In genomic region chr3:171001957-171002694, GRCh38 we compare ENCODE assay signal across 11 cellular contexts. TPM values are rescaled to one million over a fixed set of nuclear protein-coding genes. Genes with fewer than 3 reads are reported as not detected.
DNase-seq lines count a peak whose midpoint lies in the region; ATAC-seq and TF ChIP-seq lines count a peak whose summit lies in the region.
"Had no signal": no experiment of that assay in that cellular context is flagged by ENCODE, and none has a peak within 500 bp of the region (broad histone marks: within the 10 kb centered on the region; RNA-seq: fewer than 3 reads in every experiment).

No MANE protein-coding gene starts in this region.

- peak overlapping the region; percentile 28 for H3K27ac Mint-ChIP-seq in osteocyte (ENCODE audit: unreplicated experiment)
- no peak overlapping the region for H3K27ac Mint-ChIP-seq in stimulated activated naive CD8-positive, alpha-beta T cell treated with anti-CD3 and anti-CD28 coated beads, Interleukin-15, amount 100 ng/mL, for 72 hours

- H3K27me3 ChIP-seq in psoas muscle (ENCODE audit: insufficient read depth in 3 of 3, low read length in 2 of 3), result no peaks in the 10 kb centered on the region
- H3K27me3 ChIP-seq: uterus had no signal

- H3K9me3 Mint-ChIP-seq in osteocyte (ENCODE audit: unreplicated experiment), result no peaks in the 10 kb centered on the region
- no peaks in the 10 kb centered on the region for H3K9me3 Mint-ChIP-seq in stimulated activated naive CD8-positive, alpha-beta T cell treated with anti-CD3 and anti-CD28 coated beads, Interleukin-15, amount 100 ng/mL, for 72 hours

- H3K9me3 ChIP-seq in psoas muscle, result no peaks in the 10 kb centered on the region
- H3K9me3 ChIP-seq: uterus had no signal

- no peaks in the 10 kb centered on the region for H3K27me3 Mint-ChIP-seq in osteocyte (ENCODE audit: unreplicated experiment)
- no peaks in the 10 kb centered on the region for H3K27me3 Mint-ChIP-seq in stimulated activated naive CD8-positive, alpha-beta T cell treated with anti-CD3 and anti-CD28 coated beads, Interleukin-15, amount 100 ng/mL, for 72 hours

- H3K4me3 ChIP-seq in psoas muscle, result no peak overlapping the region
- H3K4me3 ChIP-seq: uterus had no signal

- intact Hi-C loops in psoas muscle (cut with DNase I), result no loop called here

- peaks cover 56% of the 10 kb centered on the region for H3K4me1 Mint-ChIP-seq in osteocyte (ENCODE audit: unreplicated experiment)
- H3K4me1 Mint-ChIP-seq in stimulated activated naive CD8-positive, alpha-beta T cell treated with anti-CD3 and anti-CD28 coated beads, Interleukin-15, amount 100 ng/mL, for 72 hours, result no peaks in the 10 kb centered on the region

- no peak for TF ChIP-seq CTCF in osteocyte (IDR thresholded peaks at IDR 0.05)
- TF ChIP-seq CTCF in psoas muscle (IDR thresholded peaks at IDR 0.05), result no peak

- no peaks in the 10 kb centered on the region for H3K36me3 Mint-ChIP-seq in osteocyte (ENCODE audit: unreplicated experiment)

- 67 to 76% (median 71%) methylated on average over 5 of the region's 5 CpGs for WGBS in psoas muscle, 3 donors

- no peaks in the 10 kb centered on the region for H3K36me3 ChIP-seq in psoas muscle (ENCODE audit: insufficient read depth in 1 of 2, low read depth in 1 of 2)
- H3K36me3 ChIP-seq: WERI-Rb-1 had no signal

- H3K27ac ChIP-seq in epithelial cell of prostate, result no peak overlapping the region
- no peak overlapping the region for H3K27ac ChIP-seq in psoas muscle
- H3K27ac ChIP-seq: uterus, WERI-Rb-1 had no signal

- peak; percentile 67 for ATAC-seq in GM18909 (IDR thresholded peaks at IDR 0.05; ENCODE audit: poor library complexity, unreplicated experiment)
- ATAC-seq in stimulated activated naive CD8-positive, alpha-beta T cell treated with anti-CD3 and anti-CD28 coated beads, Interleukin-15, amount 100 ng/mL, for 72 hours, result no peak
- ATAC-seq in psoas muscle, result no peak

- no peaks in the 10 kb centered on the region for H3K4me1 ChIP-seq in psoas muscle
- H3K4me1 ChIP-seq: uterus had no signal

- peak; percentile 90 for DNase-seq in M059J (ENCODE audit: low read depth)
- peak; percentile 52 for DNase-seq in epithelial cell of prostate (ENCODE audit: low read depth, low spot score)
- no peak for DNase-seq in osteocyte (ENCODE audit: extremely low spot score, unreplicated experiment)
- DNase-seq in stimulated activated naive CD8-positive, alpha-beta T cell treated with anti-CD3 and anti-CD28 coated beads, Interleukin-15, amount 100 ng/mL, for 72 hours, result no peak
- no peak for DNase-seq in NCI-H2196 (lab: John Stamatoyannopoulos, UW; ENCODE audit: unreplicated experiment)
- DNase-seq in psoas muscle, result no peak
- no peak for DNase-seq in NCI-H226
- DNase-seq: NCI-H1694, uterus, WERI-Rb-1 had no signal

- H3K4me3 Mint-ChIP-seq in osteocyte (ENCODE audit: unreplicated experiment), result no peak overlapping the region
- H3K4me3 Mint-ChIP-seq in stimulated activated naive CD8-positive, alpha-beta T cell treated with anti-CD3 and anti-CD28 coated beads, Interleukin-15, amount 100 ng/mL, for 72 hours, result no peak overlapping the region

RNA-seq across cellular contexts. Expression of gene SLC2A2, which starts 24.4 kb away (rescaled TPM):
- 0.12 and 0.32 TPM in 2 replicates for total RNA-seq in M059J (2014; rRNA removed; shearing (Covaris generic))
- total RNA-seq in osteocyte (not detected in 2 replicates), psoas muscle (not detected)
- polyA plus RNA-seq in psoas muscle, result under 1 TPM in 1 of 3 donors, not detected in 2; 0.05 TPM
- total RNA-seq: uterus had no signal

Comparison
In these comparisons a context has a peak if more than half of its experiments do, and no peak if none do; other contexts are left out.
1. DNase-seq: peak in M059J (single experiment) and epithelial cell of prostate (single experiment); none in osteocyte (single experiment), stimulated activated naive CD8-positive, alpha-beta T cell treated with anti-CD3 and anti-CD28 coated beads, Interleukin-15, amount 100 ng/mL, for 72 hours (0 of 2), NCI-H2196 (single experiment), psoas muscle (0 of 2) and NCI-H226 (single experiment).